Comparison of ENCODE assay signal across 8 cellular contexts in genomic region chr4:55947912-55948725, GRCh38. TPM values are rescaled to one million over a fixed set of nuclear protein-coding genes. Genes with fewer than 3 reads are reported as not detected.
DNase-seq lines count a peak whose midpoint lies in the region; ATAC-seq and TF ChIP-seq lines count a peak whose summit lies in the region.

No MANE protein-coding gene starts in this region.

- H3K4me3 ChIP-seq in GM12865 (ENCODE audit: low read depth, low read length) (peak overlapping the region; percentile 78), iPS-18a (ENCODE audit: low read length) (peak overlapping the region; percentile 87)

- H3K27ac ChIP-seq in angular gyrus (ENCODE audit: low read depth, low read length), result peak overlapping the region; percentile 31
- no peak overlapping the region for H3K27ac ChIP-seq in iPS-18a (ENCODE audit: low read length)

- DNase-seq in GM12865 (ENCODE audit: low read depth) (peak; percentile 78), RPMI7951 (ENCODE audit: low read depth) (peak; percentile 86), NCI-H1048 (lab: John Stamatoyannopoulos, UW) (no peak), NCI-H1694 (lab: John Stamatoyannopoulos, UW) (no peak)
- peak; percentile 22 for DNase-seq in stimulated activated CD4-positive, alpha-beta T cell treated with anti-CD3 and anti-CD28 coated beads, Interleukin-12 subunit alpha, Interleukin-12 subunit beta, amount 100 ng/mL, for 4 hours

- H3K9me3 ChIP-seq in iPS-18a (ENCODE audit: control insufficient read depth, low read depth, low read length), result no peaks in the 10 kb centered on the region

- H3K36me3 ChIP-seq in iPS-18a (ENCODE audit: control insufficient read depth, low read depth, low read length), result peaks cover 6% of the 10 kb centered on the region

- no peaks in the 10 kb centered on the region for H3K27me3 ChIP-seq in iPS-18a (ENCODE audit: control insufficient read depth, insufficient read depth, low read length)

- peak overlapping the region; percentile 70 for H3K9ac ChIP-seq in iPS-18a (ENCODE audit: low read length)

- TF ChIP-seq CTCF in GM12865 (IDR thresholded peaks at IDR 0.05; ENCODE audit: insufficient read depth, low read depth, low read length, missing control alignments), result no peak

- H3K4me1 ChIP-seq in iPS-18a (ENCODE audit: control insufficient read depth, low read depth, low read length), result peaks cover 22% of the 10 kb centered on the region

- peak; percentile 17 for ATAC-seq in HG02642 (IDR thresholded peaks at IDR 0.05; ENCODE audit: poor library complexity, unreplicated experiment)

RNA-seq across cellular contexts. Expression of gene CEP135, which starts 0.6 kb away (rescaled TPM):
- total RNA-seq in RPMI7951 (2014; rRNA removed; shearing (Covaris generic)), result 5.3 and 8.3 TPM in 2 replicates

Comparison
In these comparisons a context has a peak if more than half of its experiments do, and no peak if none do; other contexts are left out.
1. DNase-seq: peak in GM12865 (single experiment), RPMI7951 (single experiment) and stimulated activated CD4-positive, alpha-beta T cell treated with anti-CD3 and anti-CD28 coated beads, Interleukin-12 subunit alpha, Interleukin-12 subunit beta, amount 100 ng/mL, for 4 hours (single experiment); none in NCI-H1048 (single experiment) and NCI-H1694 (single experiment).